ENCODE assay signal across 8 cellular contexts in genomic region chr15:63381301-63382192, GRCh38. TPM values are rescaled to one million over a fixed set of nuclear protein-coding genes. Genes with fewer than 3 reads are reported as not detected.
DNase-seq lines count a peak whose midpoint lies in the region; ATAC-seq and TF ChIP-seq lines count a peak whose summit lies in the region.

Gene CA12 (minus strand): TSS chr15:63381846. CDS start chr15:63381720, 126 bp downstream.

- peak within 1 kb of the TSS; percentile 65 for H3K4me3 Mint-ChIP-seq in activated naive CD4-positive, alpha-beta T cell treated with anti-CD3 and anti-CD28 coated beads, Interleukin-2, amount 50 U/mL, for 24 hours
- peak within 1 kb of the TSS; percentile 69 for H3K4me3 Mint-ChIP-seq in progenitor cell of endocrine pancreas (ENCODE audit: low read depth)

- intact Hi-C loops in cardiac septum (cut with DNase I): no loop called here

- peaks cover 41% of the 10 kb centered on the region for H3K27me3 ChIP-seq in HUES48 (ENCODE audit: control insufficient read depth, insufficient read depth, low read length)

- peaks cover 13% of the 10 kb centered on the region for H3K4me1 Mint-ChIP-seq in activated naive CD4-positive, alpha-beta T cell treated with anti-CD3 and anti-CD28 coated beads, Interleukin-2, amount 50 U/mL, for 24 hours
- peaks cover 14% of the 10 kb centered on the region for H3K4me1 Mint-ChIP-seq in progenitor cell of endocrine pancreas (ENCODE audit: low read depth)

- H3K9ac ChIP-seq in HUES48 (ENCODE audit: low read depth, low read length): peak within 1 kb of the TSS; percentile 44

- H3K36me3 ChIP-seq in HUES48 (ENCODE audit: control insufficient read depth, insufficient read depth, low read length): no peaks in the 10 kb centered on the region

- H3K27me3 Mint-ChIP-seq in activated naive CD4-positive, alpha-beta T cell treated with anti-CD3 and anti-CD28 coated beads, Interleukin-2, amount 50 U/mL, for 24 hours: peaks cover 34% of the 10 kb centered on the region
- peaks cover 73% of the 10 kb centered on the region for H3K27me3 Mint-ChIP-seq in progenitor cell of endocrine pancreas

- no peaks in the 10 kb centered on the region for H3K9me3 Mint-ChIP-seq in activated naive CD4-positive, alpha-beta T cell treated with anti-CD3 and anti-CD28 coated beads, Interleukin-2, amount 50 U/mL, for 24 hours
- H3K9me3 Mint-ChIP-seq in progenitor cell of endocrine pancreas (ENCODE audit: low read depth): no peaks in the 10 kb centered on the region

- no peaks in the 10 kb centered on the region for H3K9me3 ChIP-seq in HUES48 (ENCODE audit: control insufficient read depth, insufficient read depth, low read length)

- no peak within 1 kb of the TSS for H3K27ac Mint-ChIP-seq in activated naive CD4-positive, alpha-beta T cell treated with anti-CD3 and anti-CD28 coated beads, Interleukin-2, amount 50 U/mL, for 24 hours
- H3K27ac Mint-ChIP-seq in progenitor cell of endocrine pancreas: peak within 1 kb of the TSS; percentile 20

- peaks cover 20% of the 10 kb centered on the region for H3K4me1 ChIP-seq in HUES48 (ENCODE audit: control insufficient read depth, insufficient read depth, low read length)

- H3K36me3 Mint-ChIP-seq in activated naive CD4-positive, alpha-beta T cell treated with anti-CD3 and anti-CD28 coated beads, Interleukin-2, amount 50 U/mL, for 24 hours: no peaks in the 10 kb centered on the region
- no peaks in the 10 kb centered on the region for H3K36me3 Mint-ChIP-seq in progenitor cell of endocrine pancreas (ENCODE audit: insufficient read depth)

- no peak for TF ChIP-seq CTCF in AG10803 (conservative IDR thresholded peaks at IDR 0.05; ENCODE audit: low read length)
- TF ChIP-seq CTCF in progenitor cell of endocrine pancreas (IDR thresholded peaks at IDR 0.05; ENCODE audit: unreplicated experiment): no peak

- peak within 1 kb of the TSS; percentile 65 for H3K4me3 ChIP-seq in AG10803 (ENCODE audit: low read length)
- peak within 1 kb of the TSS; percentile 74 for H3K4me3 ChIP-seq in HUES48 (ENCODE audit: low read depth, low read length)

- peak within 1 kb of the TSS; percentile 11 for H3K27ac ChIP-seq in HUES48 (ENCODE audit: low read depth, low read length)

- ATAC-seq in HG02852 (IDR thresholded peaks at IDR 0.05; ENCODE audit: unreplicated experiment): no peak
- no peak for ATAC-seq in GM18511 (IDR thresholded peaks at IDR 0.05; ENCODE audit: unreplicated experiment)
- ATAC-seq in GM19328 (IDR thresholded peaks at IDR 0.05; ENCODE audit: unreplicated experiment): no peak

- DNase-seq in AG10803 (ENCODE audit: low read depth) (no peak), cardiac septum (ENCODE audit: low spot score) (peak; percentile 75), progenitor cell of endocrine pancreas (ENCODE audit: low spot score, unreplicated experiment) (peak; percentile 19)

RNA-seq across cellular contexts. Expression of gene CA12, which starts in this region (rescaled TPM):
- 0.11 TPM for total RNA-seq in cardiac septum
- 0.38 and 0.58 TPM in 2 replicates for total RNA-seq in progenitor cell of endocrine pancreas

Comparison
In these comparisons a context has a peak if more than half of its experiments do, and no peak if none do; other contexts are left out.
1. Peak in DNase-seq in cardiac septum; RNA of the gene not detected or under 1 TPM.
2. Peak in DNase-seq in progenitor cell of endocrine pancreas; RNA of the gene not detected or under 1 TPM.